Comparison of ENCODE assay signal across 19 cellular contexts in genomic region chr5:140573683-140574082, GRCh38.
"Had no signal": no experiment of that assay in that cellular context is flagged by ENCODE, and none has a peak within 500 bp of the region (broad histone marks: within the 10 kb centered on the region; RNA-seq: fewer than 3 reads in every experiment).

No MANE protein-coding gene starts in this region.

- H3K9me3 Mint-ChIP-seq: activated naive CD8-positive, alpha-beta T cell treated with anti-CD3 and anti-CD28 coated beads for 36 hours; activated T-helper 1 cell treated with anti-CD3 and anti-CD28 coated beads, Interleukin-12 subunit alpha, Interleukin-12 subunit beta, Interleukin-2, Interleukin-4 antibody, amounts not matched to agents 30 ng/mL and 10 ng/mL and 1 ng/mL, durations not matched to agents 14 hours and 24 hours and 36 hours had no signal

- DNase-seq: activated CD4-positive, alpha-beta T cell treated with anti-CD3 and anti-CD28 coated beads for 1 hour; activated CD4-positive, alpha-beta T cell treated with anti-CD3 and anti-CD28 coated beads, Interleukin-2, amount 50 U/mL, for 4 hours; activated naive CD8-positive, alpha-beta T cell treated with anti-CD3 and anti-CD28 coated beads for 36 hours; activated T-cell treated with anti-CD3 and anti-CD28 coated beads for 4 hours; amygdala; caudate nucleus; left ventricle myocardium superior; nephron progenitor cell; ovary; stimulated activated CD4-positive, alpha-beta T cell treated with anti-CD3 and anti-CD28 coated beads, Interleukin-1b, Interleukin-23, amount 100 ng/mL, for 48 hours; stimulated activated naive CD4-positive, alpha-beta T cell treated with Interleukin-2 at 50 U/mL for 16 hours; uterus; WERI-Rb-1 had no signal

- H3K4me3 ChIP-seq: gastroesophageal sphincter, heart right ventricle, ovary, SK-N-MC, tibial nerve, uterus had no signal

- H3K27me3 ChIP-seq: gastroesophageal sphincter, heart right ventricle, ovary, tibial nerve, uterus had no signal

- ATAC-seq: gastroesophageal sphincter had no signal

- H3K4me1 Mint-ChIP-seq: mesothelial cell of epicardium, nephron progenitor cell had no signal

- H3K27ac ChIP-seq: gastroesophageal sphincter, SK-N-MC, uterus, WERI-Rb-1 had no signal

- H3K9me3 ChIP-seq: gastroesophageal sphincter, heart right ventricle, ovary, tibial nerve, uterus had no signal

- H3K27me3 Mint-ChIP-seq: activated naive CD8-positive, alpha-beta T cell treated with anti-CD3 and anti-CD28 coated beads for 36 hours had no signal

- H3K4me3 Mint-ChIP-seq: activated naive CD8-positive, alpha-beta T cell treated with anti-CD3 and anti-CD28 coated beads for 36 hours; activated T-helper 1 cell treated with anti-CD3 and anti-CD28 coated beads, Interleukin-12 subunit alpha, Interleukin-12 subunit beta, Interleukin-2, Interleukin-4 antibody, amounts not matched to agents 30 ng/mL and 10 ng/mL and 1 ng/mL, durations not matched to agents 14 hours and 24 hours and 36 hours; mesothelial cell of epicardium; nephron progenitor cell had no signal

- H3K27ac Mint-ChIP-seq: activated naive CD8-positive, alpha-beta T cell treated with anti-CD3 and anti-CD28 coated beads for 36 hours; activated T-helper 1 cell treated with anti-CD3 and anti-CD28 coated beads, Interleukin-12 subunit alpha, Interleukin-12 subunit beta, Interleukin-2, Interleukin-4 antibody, amounts not matched to agents 30 ng/mL and 10 ng/mL and 1 ng/mL, durations not matched to agents 14 hours and 24 hours and 36 hours; mesothelial cell of epicardium; nephron progenitor cell had no signal

- H3K4me1 ChIP-seq: uterus had no signal

- H3K36me3 ChIP-seq: ovary, uterus, WERI-Rb-1 had no signal
